ENCODE assay signal across 34 cellular contexts in the genomic region with DNA sequence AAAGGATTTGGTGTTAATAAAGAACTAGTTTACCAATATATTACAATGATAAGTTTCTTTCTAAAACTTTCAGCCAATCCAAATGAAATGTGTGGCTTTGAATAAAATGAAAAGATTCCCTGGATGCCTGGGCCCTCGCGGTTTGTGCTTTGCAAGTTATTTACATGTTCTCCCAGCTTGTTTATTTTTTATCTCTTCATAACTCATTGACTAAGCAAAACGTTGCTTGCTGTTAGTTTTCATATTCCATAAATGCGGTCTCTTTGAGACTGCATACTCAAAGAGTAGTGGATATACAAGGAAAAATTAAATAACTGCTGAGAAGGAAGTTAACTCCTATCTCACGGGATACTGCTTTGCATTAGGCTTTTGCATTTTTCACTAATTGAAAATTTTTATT.
"Had no signal": no experiment of that assay in that cellular context is flagged by ENCODE, and none has a peak within 500 bp of the region (broad histone marks: within the 10 kb centered on the region; RNA-seq: fewer than 3 reads in every experiment).

No MANE protein-coding gene starts in this region.

- ATAC-seq: activated naive CD4-positive, alpha-beta T cell treated with anti-CD3 and anti-CD28 coated beads, Interleukin-2, amount 50 U/mL, for 72 hours; activated T-cell treated with anti-CD3 and anti-CD28 coated beads, Interleukin-2, amount 50 U/mL, for 4 hours; Right ventricle myocardium inferior; SK-N-SH treated with all-trans-retinoic acid at 6 μM for 48 hours; T-cell had no signal

- H3K27me3 Mint-ChIP-seq: activated B cell treated with CpG ODN at 0.5 μM for 24 hours; activated CD4-positive, alpha-beta memory T cell treated with anti-CD3 and anti-CD28 coated beads for 36 hours; brain had no signal

- H3K4me3 Mint-ChIP-seq: activated B cell treated with CpG ODN at 0.5 μM for 24 hours; activated CD4-positive, alpha-beta memory T cell treated with anti-CD3 and anti-CD28 coated beads for 36 hours; activated naive CD4-positive, alpha-beta T cell treated with anti-CD3 and anti-CD28 coated beads for 36 hours; activated T-cell treated with anti-CD3 and anti-CD28 coated beads, Interleukin-2, amount 50 U/mL, for 4 hours; activated T-helper 1 cell treated with anti-CD3 and anti-CD28 coated beads, Interleukin-12 subunit alpha, Interleukin-12 subunit beta, Interleukin-2, Interleukin-4 antibody, amounts not matched to agents 30 ng/mL and 10 ng/mL and 1 ng/mL, durations not matched to agents 14 hours and 24 hours and 36 hours; brain; T-cell had no signal

- FAIRE-seq: bronchial epithelial cell, RCC 7860 had no signal

- H3K36me3 Mint-ChIP-seq: activated CD4-positive, alpha-beta memory T cell treated with anti-CD3 and anti-CD28 coated beads for 36 hours; activated naive CD4-positive, alpha-beta T cell treated with anti-CD3 and anti-CD28 coated beads, Interleukin-2, amount 50 U/mL, for 72 hours; T-cell had no signal

- H3K9me3 Mint-ChIP-seq: activated B cell treated with CpG ODN at 0.5 μM for 24 hours; activated CD4-positive, alpha-beta memory T cell treated with anti-CD3 and anti-CD28 coated beads for 36 hours; activated naive CD4-positive, alpha-beta T cell treated with anti-CD3 and anti-CD28 coated beads for 36 hours; activated naive CD4-positive, alpha-beta T cell treated with anti-CD3 and anti-CD28 coated beads, Interleukin-2, amount 50 U/mL, for 72 hours; activated T-cell treated with anti-CD3 and anti-CD28 coated beads, Interleukin-2, amount 50 U/mL, for 4 hours; activated T-helper 1 cell treated with anti-CD3 and anti-CD28 coated beads, Interleukin-12 subunit alpha, Interleukin-12 subunit beta, Interleukin-2, Interleukin-4 antibody, amounts not matched to agents 30 ng/mL and 10 ng/mL and 1 ng/mL, durations not matched to agents 14 hours and 24 hours and 36 hours; brain; T-cell had no signal

- DNase-seq: activated B cell treated with CpG ODN at 0.5 μM for 24 hours; activated CD4-positive, alpha-beta memory T cell treated with anti-CD3 and anti-CD28 coated beads for 36 hours; activated CD4-positive, alpha-beta T cell treated with anti-CD3 and anti-CD28 coated beads for 4 hours; activated CD4-positive, alpha-beta T cell treated with anti-CD3 and anti-CD28 coated beads, Interleukin-2, amount 50 U/mL, for 1 hour; activated CD4-positive, CD25-positive, alpha-beta regulatory T cell treated with anti-CD3 and anti-CD28 coated beads, Interleukin-2, amount 50 U/mL, for 72 hours; activated CD8-positive, alpha-beta memory T cell treated with anti-CD3 and anti-CD28 coated beads, Interleukin-2, amount 50 U/mL, for 4 hours; activated gamma-delta T cell treated with Interleukin-2 at 50 U/mL for 16 hours; activated naive CD4-positive, alpha-beta T cell treated with anti-CD3 and anti-CD28 coated beads for 36 hours; activated T-cell treated with anti-CD3 and anti-CD28 coated beads for 4 hours; activated T-cell treated with anti-CD3 and anti-CD28 coated beads, Interleukin-2, amount 50 U/mL, for 4 hours; anterior cingulate cortex; caudate nucleus; MM.1S; MV-4-11; NCI-H1092; NCI-H1436 treated with DMSO at 0.1 percent for 48 hours; NCI-H1694 treated with DMSO at 0.1 percent for 48 hours; NCI-H2029; NCI-H510A; NCI-H69; NCI-H82; NK-92 treated with Interleukin-12 subunit alpha and Interleukin-12 subunit beta, amount 100 ng/mL, for 24 hours; PC-9; SIG-M5; T-cell; T-helper 2 cell; T-helper 9 cell had no signal

- H3K27ac Mint-ChIP-seq: activated B cell treated with CpG ODN at 0.5 μM for 24 hours; activated CD4-positive, alpha-beta memory T cell treated with anti-CD3 and anti-CD28 coated beads for 36 hours; activated naive CD4-positive, alpha-beta T cell treated with anti-CD3 and anti-CD28 coated beads for 36 hours; activated naive CD4-positive, alpha-beta T cell treated with anti-CD3 and anti-CD28 coated beads, Interleukin-2, amount 50 U/mL, for 72 hours; activated T-helper 1 cell treated with anti-CD3 and anti-CD28 coated beads, Interleukin-12 subunit alpha, Interleukin-12 subunit beta, Interleukin-2, Interleukin-4 antibody, amounts not matched to agents 30 ng/mL and 10 ng/mL and 1 ng/mL, durations not matched to agents 14 hours and 24 hours and 36 hours; brain; T-cell had no signal
